9 cellular contexts compared by ENCODE assay signal in the genomic region with DNA sequence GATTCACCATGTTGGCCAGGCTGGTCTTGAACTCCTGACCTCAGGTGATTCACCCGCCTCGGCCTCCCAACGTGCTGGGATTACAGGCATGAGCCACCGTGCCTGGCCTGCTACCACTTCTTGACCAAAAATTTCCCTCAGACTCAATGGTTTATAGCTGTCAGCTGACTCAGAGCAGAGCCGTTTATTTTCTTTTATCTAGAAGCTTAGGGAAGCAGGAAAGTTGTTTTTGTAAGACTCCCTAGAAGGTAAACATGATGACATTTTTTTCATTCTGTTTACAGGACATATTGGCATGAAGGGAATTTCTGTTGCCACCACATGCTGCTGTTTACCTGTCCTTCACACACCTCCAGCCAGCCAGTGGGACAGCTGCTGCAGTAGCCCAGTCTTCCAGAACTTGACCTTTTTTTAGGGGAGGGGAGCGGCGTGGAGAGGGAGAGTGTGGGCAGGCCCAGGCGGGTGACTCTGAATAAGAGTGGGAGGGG. TPM values are rescaled to one million over a fixed set of nuclear protein-coding genes. Genes with fewer than 3 reads are reported as not detected.
DNase-seq lines count a peak whose midpoint lies in the region; ATAC-seq and TF ChIP-seq lines count a peak whose summit lies in the region.
"Had no signal": no experiment of that assay in that cellular context is flagged by ENCODE, and none has a peak within 500 bp of the region (broad histone marks: within the 10 kb centered on the region; RNA-seq: fewer than 3 reads in every experiment).

No MANE protein-coding gene starts in this region.

- H2AFZ ChIP-seq in GM23338, result peak overlapping the region; percentile 32; the same call in 1 of the 2 replicates

- H3K79me2 ChIP-seq in GM23338 (replicated peaks; ENCODE audit: insufficient read depth), result no peaks in the 10 kb centered on the region

- H4K20me1 ChIP-seq in GM23338 (replicated peaks; ENCODE audit: insufficient read depth), result no peaks in the 10 kb centered on the region

- peaks cover 6% of the 10 kb centered on the region; the same call in 2 of the 3 replicates for H3K4me1 Mint-ChIP-seq in GM23338
- H3K4me1 Mint-ChIP-seq in mesothelial cell of epicardium, result peaks cover 12% of the 10 kb centered on the region
- H3K4me1 Mint-ChIP-seq in naive thymus-derived CD8-positive, alpha-beta T cell, result peaks cover 23 to 49% (median 30%) of the 10 kb centered on the region in 4 donors

- peaks cover 3% of the 10 kb centered on the region for H3K27me3 Mint-ChIP-seq in GM23338 (ENCODE audit: insufficient read depth, low read depth, poor library complexity)
- H3K27me3 Mint-ChIP-seq in mesothelial cell of epicardium (ENCODE audit: low read depth), result no peaks in the 10 kb centered on the region
- no peaks in the 10 kb centered on the region for H3K27me3 Mint-ChIP-seq in naive thymus-derived CD8-positive, alpha-beta T cell

- H3K27ac Mint-ChIP-seq in GM23338 (no peak overlapping the region; the same call in 1 of the 2 replicates), mesothelial cell of epicardium (peak overlapping the region; percentile 82)
- peak overlapping the region in 3 of 10 donors; percentile 12 to 44 (median 37) for H3K27ac Mint-ChIP-seq in naive thymus-derived CD8-positive, alpha-beta T cell

- no peak overlapping the region for H3K4me2 ChIP-seq in GM23338

- no peaks in the 10 kb centered on the region for H3K36me3 ChIP-seq in GM23338 (ENCODE audit: insufficient read depth)

- H3K36me3 Mint-ChIP-seq in GM23338 (ENCODE audit: low read depth), result no peaks in the 10 kb centered on the region
- H3K36me3 Mint-ChIP-seq in mesothelial cell of epicardium, result no peaks in the 10 kb centered on the region
- no peaks in the 10 kb centered on the region for H3K36me3 Mint-ChIP-seq in naive thymus-derived CD8-positive, alpha-beta T cell
- H3K36me3 Mint-ChIP-seq: activated naive CD4-positive, alpha-beta T cell treated with anti-CD3 and anti-CD28 coated beads, Interleukin-2, amount 50 U/mL, for 72 hours had no signal

- H3F3A ChIP-seq in GM23338 (replicated peaks; ENCODE audit: low read depth), result no peaks in the 10 kb centered on the region

- DNase-seq in AG10803 (ENCODE audit: low read depth) (peak; percentile 78), GM23338 (ENCODE audit: low spot score) (no peak), astrocyte of the hippocampus (ENCODE audit: low read depth, low spot score) (peak; percentile 87), mesothelial cell of epicardium (ENCODE audit: low spot score in 2 of 2, unreplicated experiment in 2 of 2) (no peak), GM19238 (ENCODE audit: insufficient read length, low spot score) (no peak), G401 (ENCODE audit: low spot score) (no peak)
- no peak for DNase-seq in naive thymus-derived CD8-positive, alpha-beta T cell

- in situ Hi-C loops in G401 (cut with HindIII; ENCODE audit: low sequenced_read_pairs), result no loop called here

- TF ChIP-seq CTCF in AG10803 (conservative IDR thresholded peaks at IDR 0.05; ENCODE audit: low read length) (no peak), GM23338 (conservative IDR thresholded peaks at IDR 0.05; ENCODE audit: low read depth in 2 of 2) (no peak), mesothelial cell of epicardium (IDR thresholded peaks at IDR 0.05; ENCODE audit: unreplicated experiment) (no peak)

- H3K9me3 Mint-ChIP-seq in GM23338, result no peaks in the 10 kb centered on the region
- H3K9me3 Mint-ChIP-seq in mesothelial cell of epicardium, result peaks cover 4% of the 10 kb centered on the region
- no peaks in the 10 kb centered on the region for H3K9me3 Mint-ChIP-seq in naive thymus-derived CD8-positive, alpha-beta T cell
- H3K9me3 Mint-ChIP-seq: activated naive CD4-positive, alpha-beta T cell treated with anti-CD3 and anti-CD28 coated beads, Interleukin-2, amount 50 U/mL, for 72 hours had no signal

- no peaks in the 10 kb centered on the region for H3K4me1 ChIP-seq in GM23338 (ENCODE audit: insufficient read depth)

- H3K4me3 Mint-ChIP-seq in GM23338, result no peak overlapping the region
- no peak overlapping the region for H3K4me3 Mint-ChIP-seq in mesothelial cell of epicardium
- H3K4me3 Mint-ChIP-seq in naive thymus-derived CD8-positive, alpha-beta T cell, result no peak overlapping the region

- ATAC-seq in GM23338 (peak; percentile 55), HG03432 (IDR thresholded peaks at IDR 0.05; ENCODE audit: unreplicated experiment) (no peak)
- ATAC-seq in naive thymus-derived CD8-positive, alpha-beta T cell, result no peak

- H3K4me3 ChIP-seq in AG10803 (ENCODE audit: low read length) (no peak overlapping the region), GM23338 (no peak overlapping the region)

- POLR2A ChIA-PET in naive thymus-derived CD8-positive, alpha-beta T cell (lab: Charles Lee), result interaction anchor here (0.5 to 0.6 kb wide), 2 partner anchors 51 to 99 kb away, joined by 4 to 5 read pairs; no protein-coding TSS in a partner anchor

- H3K9me2 ChIP-seq in GM23338 (ENCODE audit: insufficient read depth), result no peaks in the 10 kb centered on the region

- H3K27me3 ChIP-seq in GM23338 (ENCODE audit: insufficient read depth), result no peaks in the 10 kb centered on the region

- no peak overlapping the region for H3K27ac ChIP-seq in GM23338 (ENCODE audit: low read depth)

TF ChIP-seq in GM23338, 12 proteins besides CTCF, POLR2A, EP300 and RAD21 (continues in another document):
- TF ChIP-seq JUNB (IDR thresholded peaks at IDR 0.05; ENCODE audit: unreplicated experiment), result no peak
- TF ChIP-seq ZNF462 (CRISPR knock-in tag; IDR thresholded peaks at IDR 0.05), result no peak
- TF ChIP-seq NANOG (IDR thresholded peaks at IDR 0.05; ENCODE audit: borderline replicate concordance), result no peak
- no peak for TF ChIP-seq ZNF331 (CRISPR knock-in tag; IDR thresholded peaks at IDR 0.05; ENCODE audit: low read depth)
- no peak for TF ChIP-seq POLR2AphosphoS5 (IDR thresholded peaks at IDR 0.05; ENCODE audit: low read depth)

RNA-seq across cellular contexts. Expression of gene PTPRJ, which starts 56.1 kb away (rescaled TPM):
- 14.0 and 16.0 TPM in 2 replicates for total RNA-seq in GM23338 (2014; rRNA removed; shearing (Covaris generic))
- polyA plus RNA-seq in GM23338 (2016; fragmentation: Nextera tagmentation; extraction: Ambion mirVana), result 3.8 and 4.2 TPM in 2 replicates
- 26.2 to 31.0 TPM (median 26.5 TPM) in 3 replicates for total RNA-seq in mesothelial cell of epicardium
- total RNA-seq in G401 (2014; rRNA removed; shearing (Covaris generic)), result 1.3 and 1.5 TPM in 2 replicates
- 10 to 100 TPM; 21.7 to 23.7 TPM for total RNA-seq in naive thymus-derived CD8-positive, alpha-beta T cell
- 10 to 100 TPM in 1 of 3 donors, 1 to 10 TPM in 2; 4.3 to 10.2 (median 5.3) TPM for polyA plus RNA-seq in naive thymus-derived CD8-positive, alpha-beta T cell

Comparison
In these comparisons a context has a peak if more than half of its experiments do, and no peak if none do; other contexts are left out.
1. DNase-seq: peak in AG10803 (single experiment) and astrocyte of the hippocampus (single experiment); none in GM23338 (single experiment), mesothelial cell of epicardium (0 of 2), GM19238 (single experiment), G401 (single experiment) and naive thymus-derived CD8-positive, alpha-beta T cell (0 of 10).